ENCODE assay signal across 1 cellular context in genomic region chr18:48949606-48950535, GRCh38.
A peak's percentile ranks its signal among the peaks of the same experiment; 100 is the strongest.
TF ChIP-seq lines count a peak whose summit lies in the region.

No MANE protein-coding gene starts in this region.

TF ChIP-seq in HEK293, 187 proteins besides CTCF, POLR2A, EP300 and RAD21 (continued from another document):
- TF ChIP-seq PRDM6 (tag by site-specific recombination; IDR thresholded peaks at IDR 0.05), result no peak
- TF ChIP-seq RBAK (tag by site-specific recombination; IDR thresholded peaks at IDR 0.05), result no peak
- no peak for TF ChIP-seq OVOL3 (tag by site-specific recombination; IDR thresholded peaks at IDR 0.05)
- no peak for TF ChIP-seq ZNF2 (tag by site-specific recombination; IDR thresholded peaks at IDR 0.05)
- no peak for TF ChIP-seq ZNF580 (tag by site-specific recombination; IDR thresholded peaks at IDR 0.05)
- TF ChIP-seq PRDM4 (tag by site-specific recombination; IDR thresholded peaks at IDR 0.05), result 0 out of 2 replicates have a peak, but pooled peaks have one; percentile 5
- no peak; the same call in 1 of the 2 replicates for TF ChIP-seq KLF7 (tag by site-specific recombination; IDR thresholded peaks at IDR 0.05; ENCODE audit: borderline replicate concordance)
- peak; percentile 98 for TF ChIP-seq GLIS2 (tag by site-specific recombination; IDR thresholded peaks at IDR 0.05)
- no peak for TF ChIP-seq ZNF830 (tag by site-specific recombination; IDR thresholded peaks at IDR 0.05; ENCODE audit: low read depth)
- TF ChIP-seq BCL11A (tag by site-specific recombination; IDR thresholded peaks at IDR 0.05; ENCODE audit: low read depth), result no peak
- no peak for TF ChIP-seq ZNF621 (tag by site-specific recombination; IDR thresholded peaks at IDR 0.05)
- peak; percentile 61 for TF ChIP-seq ZFHX2 (tag by site-specific recombination; conservative IDR thresholded peaks at IDR 0.05)
- TF ChIP-seq YY1 (tag by site-specific recombination; IDR thresholded peaks at IDR 0.05), result no peak
- TF ChIP-seq ZNF18 (tag by site-specific recombination; IDR thresholded peaks at IDR 0.05), result peak; percentile 100
- TF ChIP-seq ZNF501 (tag by site-specific recombination; IDR thresholded peaks at IDR 0.05), result peak; percentile 57; the same call in 1 of the 2 replicates
- no peak for TF ChIP-seq ZNF555 (tag by site-specific recombination; conservative IDR thresholded peaks at IDR 0.05)
- no peak for TF ChIP-seq REPIN1 (tag by site-specific recombination; IDR thresholded peaks at IDR 0.05; ENCODE audit: low read depth)
- peak; percentile 79 for TF ChIP-seq ZIC2 (tag by site-specific recombination; IDR thresholded peaks at IDR 0.05)
- TF ChIP-seq PATZ1 (tag by site-specific recombination; IDR thresholded peaks at IDR 0.05), result peak; percentile 75; the same call in 1 of the 2 replicates
- no peak for TF ChIP-seq ZNF214 (tag by site-specific recombination; IDR thresholded peaks at IDR 0.05; ENCODE audit: borderline replicate concordance)
